In the genomic region with DNA sequence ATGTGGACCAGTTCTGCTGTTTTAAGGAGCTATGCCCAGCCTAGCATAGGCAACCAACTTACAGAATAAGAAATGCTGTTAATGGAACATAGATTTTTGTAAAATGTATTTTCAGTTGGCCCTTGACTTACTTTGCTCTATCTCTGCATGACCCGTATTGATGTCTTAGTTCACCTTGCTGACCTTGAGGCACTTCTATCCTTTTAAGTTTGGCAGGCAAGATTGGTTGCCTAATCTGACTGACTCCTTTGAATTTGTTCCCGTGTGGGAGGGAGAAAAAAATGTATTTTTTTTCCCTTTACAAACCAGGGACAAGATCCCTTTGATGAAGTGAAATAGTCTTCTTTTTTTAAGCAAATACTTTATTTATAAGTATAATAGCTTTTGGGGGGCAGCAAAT, we compare ENCODE assay signal across 1 cellular context.
A peak's percentile ranks its signal among the peaks of the same experiment; 100 is the strongest.
TF ChIP-seq lines count a peak whose summit lies in the region.

No MANE protein-coding gene starts in this region.

TF ChIP-seq in HepG2, 621 proteins besides CTCF, POLR2A, EP300 and RAD21 (continued from another document and continues in another):
- TF ChIP-seq ZNF609 (CRISPR knock-in tag; IDR thresholded peaks at IDR 0.05; ENCODE audit: borderline replicate concordance) = peak; percentile 70; the same call in 1 of the 2 replicates
- no peak for TF ChIP-seq NFE2 (CRISPR knock-in tag; IDR thresholded peaks at IDR 0.05)
- TF ChIP-seq ZNF281 (CRISPR knock-in tag; IDR thresholded peaks at IDR 0.05; ENCODE audit: borderline replicate concordance) = peak; percentile 31; the same call in 1 of the 2 replicates
- TF ChIP-seq ZBTB43 (CRISPR knock-in tag; conservative IDR thresholded peaks at IDR 0.05) = no peak
- no peak for TF ChIP-seq ZNF790 (CRISPR knock-in tag; IDR thresholded peaks at IDR 0.05; ENCODE audit: borderline replicate concordance)
- peak; percentile 74; the same call in 1 of the 2 replicates for TF ChIP-seq MIER3 (CRISPR knock-in tag; IDR thresholded peaks at IDR 0.05; ENCODE audit: borderline replicate concordance)
- TF ChIP-seq ZBTB4 (CRISPR knock-in tag; IDR thresholded peaks at IDR 0.05; ENCODE audit: borderline replicate concordance) = no peak
- no peak for TF ChIP-seq SKI (IDR thresholded peaks at IDR 0.05; ENCODE audit: partially characterized antibody)
- no peak for TF ChIP-seq ZMAT5 (CRISPR knock-in tag; IDR thresholded peaks at IDR 0.05; ENCODE audit: borderline replicate concordance, low read depth)
- TF ChIP-seq RFXANK (CRISPR knock-in tag; IDR thresholded peaks at IDR 0.05) = no peak
- no peak for TF ChIP-seq ZNF232 (CRISPR knock-in tag; IDR thresholded peaks at IDR 0.05; ENCODE audit: borderline replicate concordance)
- TF ChIP-seq POGK (CRISPR knock-in tag; conservative IDR thresholded peaks at IDR 0.05) = no peak
- no peak for TF ChIP-seq ZNF10 (CRISPR knock-in tag; IDR thresholded peaks at IDR 0.05; ENCODE audit: borderline replicate concordance, low read depth)
- no peak for TF ChIP-seq GABPA (IDR thresholded peaks at IDR 0.05; ENCODE audit: low read depth, low read length)
- TF ChIP-seq GABPA (CRISPR knock-in tag; IDR thresholded peaks at IDR 0.05; ENCODE audit: low read depth) = no peak
- TF ChIP-seq ZNF3 (CRISPR knock-in tag; IDR thresholded peaks at IDR 0.05) = no peak
- no peak for TF ChIP-seq ZBTB42 (CRISPR knock-in tag; IDR thresholded peaks at IDR 0.05)
- 0 out of 2 replicates have a peak, but pooled peaks have one; percentile 42 for TF ChIP-seq SMAD3 (CRISPR knock-in tag; IDR thresholded peaks at IDR 0.05)
- no peak for TF ChIP-seq DPF2 (CRISPR knock-in tag; IDR thresholded peaks at IDR 0.05; ENCODE audit: borderline replicate concordance, low read depth)
- TF ChIP-seq, protein P1, sequence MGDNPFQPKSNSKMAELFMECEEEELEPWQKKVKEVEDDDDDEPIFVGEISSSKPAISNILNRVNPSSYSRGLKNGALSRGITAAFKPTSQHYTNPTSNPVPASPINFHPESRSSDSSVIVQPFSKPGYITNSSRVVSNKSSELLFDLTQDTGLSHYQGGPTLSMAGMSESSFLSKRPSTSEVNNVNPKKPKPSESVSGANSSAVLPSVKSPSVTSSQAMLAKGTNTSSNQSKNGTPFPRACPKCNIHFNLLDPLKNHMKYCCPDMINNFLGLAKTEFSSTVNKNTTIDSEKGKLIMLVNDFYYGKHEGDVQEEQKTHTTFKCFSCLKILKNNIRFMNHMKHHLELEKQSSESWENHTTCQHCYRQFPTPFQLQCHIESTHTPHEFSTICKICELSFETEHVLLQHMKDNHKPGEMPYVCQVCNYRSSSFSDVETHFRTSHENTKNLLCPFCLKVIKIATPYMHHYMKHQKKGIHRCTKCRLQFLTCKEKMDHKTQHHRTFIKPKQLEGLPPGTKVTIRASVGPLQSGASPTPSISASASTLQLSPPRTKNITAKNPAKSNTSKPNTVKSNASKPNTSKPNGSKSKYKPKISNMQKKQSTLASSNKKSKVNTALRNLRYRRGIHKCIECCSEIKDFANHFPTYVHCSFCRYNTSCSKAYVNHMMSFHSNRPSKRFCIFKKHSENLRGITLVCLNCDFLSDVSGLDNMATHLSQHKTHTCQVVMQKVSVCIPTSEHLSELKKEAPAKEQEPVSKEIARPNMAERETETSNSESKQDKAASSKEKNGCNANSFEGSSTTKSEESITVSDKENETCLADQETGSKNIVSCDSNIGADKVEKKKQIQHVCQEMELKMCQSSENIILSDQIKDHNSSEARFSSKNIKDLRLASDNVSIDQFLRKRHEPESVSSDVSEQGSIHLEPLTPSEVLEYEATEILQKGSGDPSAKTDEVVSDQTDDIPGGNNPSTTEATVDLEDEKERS (CRISPR knock-in tag; IDR thresholded peaks at IDR 0.05) = no peak
- TF ChIP-seq ARNT (IDR thresholded peaks at IDR 0.05) = no peak
- TF ChIP-seq, protein P2, sequence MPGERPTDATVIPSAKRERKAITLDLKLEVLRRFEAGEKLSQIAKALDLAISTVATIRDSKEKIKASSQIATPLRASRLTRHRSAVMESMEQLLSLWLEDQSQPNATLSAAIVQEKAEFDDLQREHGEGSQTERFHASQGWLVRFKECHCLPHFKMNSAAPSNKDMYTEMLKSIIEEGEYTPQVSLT (CRISPR knock-in tag; IDR thresholded peaks at IDR 0.05; ENCODE audit: borderline replicate concordance, low read depth) = no peak
- no peak for TF ChIP-seq PHB2 (IDR thresholded peaks at IDR 0.05; ENCODE audit: partially characterized antibody)
- TF ChIP-seq NR2F2 (IDR thresholded peaks at IDR 0.05; ENCODE audit: borderline replicate concordance, low read depth) = peak; percentile 99
- TF ChIP-seq, protein P3, sequence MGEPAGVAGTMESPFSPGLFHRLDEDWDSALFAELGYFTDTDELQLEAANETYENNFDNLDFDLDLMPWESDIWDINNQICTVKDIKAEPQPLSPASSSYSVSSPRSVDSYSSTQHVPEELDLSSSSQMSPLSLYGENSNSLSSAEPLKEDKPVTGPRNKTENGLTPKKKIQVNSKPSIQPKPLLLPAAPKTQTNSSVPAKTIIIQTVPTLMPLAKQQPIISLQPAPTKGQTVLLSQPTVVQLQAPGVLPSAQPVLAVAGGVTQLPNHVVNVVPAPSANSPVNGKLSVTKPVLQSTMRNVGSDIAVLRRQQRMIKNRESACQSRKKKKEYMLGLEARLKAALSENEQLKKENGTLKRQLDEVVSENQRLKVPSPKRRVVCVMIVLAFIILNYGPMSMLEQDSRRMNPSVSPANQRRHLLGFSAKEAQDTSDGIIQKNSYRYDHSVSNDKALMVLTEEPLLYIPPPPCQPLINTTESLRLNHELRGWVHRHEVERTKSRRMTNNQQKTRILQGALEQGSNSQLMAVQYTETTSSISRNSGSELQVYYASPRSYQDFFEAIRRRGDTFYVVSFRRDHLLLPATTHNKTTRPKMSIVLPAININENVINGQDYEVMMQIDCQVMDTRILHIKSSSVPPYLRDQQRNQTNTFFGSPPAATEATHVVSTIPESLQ (CRISPR knock-in tag; conservative IDR thresholded peaks at IDR 0.05) = no peak
- TF ChIP-seq MED1 (CRISPR knock-in tag; IDR thresholded peaks at IDR 0.05) = peak; percentile 96
- TF ChIP-seq SALL1 (CRISPR knock-in tag; IDR thresholded peaks at IDR 0.05) = peak; percentile 84; the same call in 1 of the 2 replicates
- no peak for TF ChIP-seq ZNF781 (CRISPR knock-in tag; IDR thresholded peaks at IDR 0.05; ENCODE audit: borderline replicate concordance, not compliant biosample characterization)
- TF ChIP-seq IRF1 (CRISPR knock-in tag; IDR thresholded peaks at IDR 0.05; ENCODE audit: low read depth) = no peak
- TF ChIP-seq HNRNPLL (IDR thresholded peaks at IDR 0.05; ENCODE audit: low read depth, low read length, poor library complexity, severe bottlenecking) = no peak
- no peak for TF ChIP-seq DR1 (CRISPR knock-in tag; IDR thresholded peaks at IDR 0.05)
- TF ChIP-seq EED (CRISPR knock-in tag; IDR thresholded peaks at IDR 0.05) = no peak
- TF ChIP-seq IRF2 (CRISPR knock-in tag; IDR thresholded peaks at IDR 0.05) = no peak
- TF ChIP-seq KAT2B (IDR thresholded peaks at IDR 0.05; ENCODE audit: borderline replicate concordance, low read depth, low read length) = no peak
